In genomic region chr17:16915752-16916556, GRCh38 we compare ENCODE assay signal across 9 cellular contexts. TPM values are rescaled to one million over a fixed set of nuclear protein-coding genes. Genes with fewer than 3 reads are reported as not detected.
DNase-seq lines count a peak whose midpoint lies in the region; ATAC-seq, FAIRE-seq and TF ChIP-seq lines count a peak whose summit lies in the region.
"Had no signal": no experiment of that assay in that cellular context is flagged by ENCODE, and none has a peak within 500 bp of the region (broad histone marks: within the 10 kb centered on the region; RNA-seq: fewer than 3 reads in every experiment).

No MANE protein-coding gene starts in this region.

- FAIRE-seq in bronchial epithelial cell (lab: Jason Lieb, UNC), result peak; percentile 79

- H3K27me3 Mint-ChIP-seq in H9 (ENCODE audit: low read depth), result peaks cover 2% of the 10 kb centered on the region; the same call in 1 of the 2 replicates

- H3K27ac ChIP-seq in H9 (ENCODE audit: insufficient read length, low read depth, low read length) (no peak overlapping the region), OCI-LY1 (ENCODE audit: low read depth, low read length, poor library complexity, severe bottlenecking) (no peak overlapping the region), liver (ENCODE audit: low read depth in 1 of 2, low read length in 2 of 2) (no peak overlapping the region), upper lobe of right lung (no peak overlapping the region)

- H2AK5ac ChIP-seq in H9 (ENCODE audit: insufficient read length, low read length), result no peak overlapping the region

- intact Hi-C loops in upper lobe of right lung (cut with DNase I), result no loop called here

- H3K4me1 ChIP-seq in H9 (ENCODE audit: insufficient read depth, low read length), result no peaks in the 10 kb centered on the region
- no peaks in the 10 kb centered on the region for H3K4me1 ChIP-seq in OCI-LY1 (ENCODE audit: insufficient read depth, low read length, severe bottlenecking)
- no peaks in the 10 kb centered on the region for H3K4me1 ChIP-seq in liver (ENCODE audit: control insufficient read depth in 4 of 4, insufficient read depth in 4 of 4, low read length in 3 of 4)
- no peaks in the 10 kb centered on the region for H3K4me1 ChIP-seq in upper lobe of right lung

- no peaks in the 10 kb centered on the region for H3K23me2 ChIP-seq in H9 (ENCODE audit: insufficient read length, low read depth, low read length, poor library complexity, severe bottlenecking)

- no peaks in the 10 kb centered on the region for H4K20me1 ChIP-seq in H9 (ENCODE audit: control insufficient read depth, insufficient read depth, insufficient read length)
- H4K20me1 ChIP-seq in OCI-LY1 (ENCODE audit: insufficient read depth, low read length), result no peaks in the 10 kb centered on the region

- no peak overlapping the region for H4K5ac ChIP-seq in H9 (ENCODE audit: insufficient read length, low read depth, low read length)

- H3T11ph ChIP-seq in H9 (ENCODE audit: low read length), result no peak overlapping the region

- no peak overlapping the region for H2BK5ac ChIP-seq in H9 (ENCODE audit: insufficient read length, low read length)

- H3K27me3 ChIP-seq in H9 (ENCODE audit: insufficient read depth, low read length), result no peaks in the 10 kb centered on the region
- H3K27me3 ChIP-seq in OCI-LY1 (ENCODE audit: insufficient read depth, low read length), result no peaks in the 10 kb centered on the region; the same call in 1 of the 2 replicates
- peaks cover 3% of the 10 kb centered on the region for H3K27me3 ChIP-seq in bronchial epithelial cell (ENCODE audit: control insufficient read depth, insufficient read depth, low read length)
- no peaks in the 10 kb centered on the region for H3K27me3 ChIP-seq in liver (ENCODE audit: control insufficient read depth in 4 of 4, insufficient read depth in 4 of 4, low read length in 3 of 4)
- H3K27me3 ChIP-seq in upper lobe of right lung, result no peaks in the 10 kb centered on the region

- H3K9me2 ChIP-seq in OCI-LY1 (ENCODE audit: low read depth, low read length), result no peaks in the 10 kb centered on the region

- no peaks in the 10 kb centered on the region; a peak in 1 of 5 replicates for H3K9me3 Mint-ChIP-seq in H9

- DNase-seq in EH (ENCODE audit: low read depth) (peak; percentile 67), H9 (peak; percentile 93), bronchial epithelial cell (ENCODE audit: low read depth) (peak; percentile 50), upper lobe of right lung (peak; percentile 77), GF-D8 (lab: John Stamatoyannopoulos, UW) (no peak), DMS114 treated with DMSO at 0.1 percent for 48 hours (lab: John Stamatoyannopoulos, UW; ENCODE audit: unreplicated experiment) (no peak)

- no peak overlapping the region for H3K4ac ChIP-seq in H9 (ENCODE audit: low read depth, low read length)

- peak; percentile 34 to 54 for TF ChIP-seq RAD21 in liver (IDR thresholded peaks at IDR 0.05)

- H3K14ac ChIP-seq in H9 (ENCODE audit: insufficient read depth, low read length), result no peak overlapping the region

- no peaks in the 10 kb centered on the region for H3K9me3 ChIP-seq in H9 (ENCODE audit: control insufficient read depth, low read depth, low read length)
- H3K9me3 ChIP-seq in OCI-LY1 (ENCODE audit: low read length), result no peaks in the 10 kb centered on the region
- H3K9me3 ChIP-seq in liver (ENCODE audit: control insufficient read depth in 4 of 4, low read length in 3 of 4), result no peaks in the 10 kb centered on the region
- no peaks in the 10 kb centered on the region for H3K9me3 ChIP-seq in upper lobe of right lung

- H3K27ac Mint-ChIP-seq in H9, result peak overlapping the region in 1 of 3 experiments; percentile 5; a peak in 2 of 7 replicates

- no CpG with 5 or more reads among the region's 11 CpGs for WGBS in H9 (ENCODE audit: extremely low coverage, insufficient read length, low lambda C conversion rate)
- WGBS in liver, result 58% methylated on average over 11 of the region's 11 CpGs

- no peak overlapping the region for H3K56ac ChIP-seq in H9 (ENCODE audit: insufficient read length, low read depth, low read length)

- no peak overlapping the region for H4K8ac ChIP-seq in H9 (replicated peaks; ENCODE audit: insufficient read length, low read depth, low read length)

- H2AFZ ChIP-seq in H9 (ENCODE audit: low read length) (no peak overlapping the region), OCI-LY1 (ENCODE audit: low read length) (no peak overlapping the region)

- H3F3A ChIP-seq in OCI-LY1 (ENCODE audit: insufficient read depth, low read length), result no peaks in the 10 kb centered on the region

- H3K4me2 ChIP-seq in H9 (ENCODE audit: insufficient read depth, insufficient read length, low read length), result no peak overlapping the region
- H3K4me2 ChIP-seq in OCI-LY1 (ENCODE audit: low read length), result no peak overlapping the region

- H2BK12ac ChIP-seq in H9 (ENCODE audit: insufficient read length, low read depth, low read length), result no peak overlapping the region

- no peak overlapping the region for H3K9ac ChIP-seq in H9 (ENCODE audit: extremely low read depth, insufficient read length, low read length)
- no peak overlapping the region for H3K9ac ChIP-seq in OCI-LY1 (ENCODE audit: low read length)
- H3K9ac ChIP-seq in liver (ENCODE audit: low read depth in 1 of 2, low read length in 2 of 2), result no peak overlapping the region

- H3K79me1 ChIP-seq in H9 (ENCODE audit: insufficient read depth, low read depth, low read length, poor library complexity, severe bottlenecking), result no peaks in the 10 kb centered on the region

- H3K23ac ChIP-seq in H9 (ENCODE audit: insufficient read length, low read depth, low read length), result no peak overlapping the region

- TF ChIP-seq CTCF in H9 (conservative IDR thresholded peaks at IDR 0.05) (peak; percentile 76), OCI-LY1 (IDR thresholded peaks at IDR 0.05; ENCODE audit: low read length) (peak; percentile 63), bronchial epithelial cell (IDR thresholded peaks at IDR 0.05; ENCODE audit: insufficient read depth, low read length, severe bottlenecking) (peak; percentile 57), liver (IDR thresholded peaks at IDR 0.05; ENCODE audit: low read depth, low read length, missing input control) (peak; percentile 23), upper lobe of right lung (IDR thresholded peaks at IDR 0.05) (peak; percentile 39)

- H3K36me3 ChIP-seq in OCI-LY1 (ENCODE audit: insufficient read depth, low read length) (no peaks in the 10 kb centered on the region), bronchial epithelial cell (ENCODE audit: control insufficient read depth, insufficient read depth, low read length) (no peaks in the 10 kb centered on the region), liver (ENCODE audit: control insufficient read depth in 4 of 4, insufficient read depth in 3 of 4, low read depth in 1 of 4, low read length in 3 of 4) (no peaks in the 10 kb centered on the region), upper lobe of right lung (no peaks in the 10 kb centered on the region)

- H2BK15ac ChIP-seq in H9 (ENCODE audit: low read depth, low read length), result no peak overlapping the region

- peaks cover 9% of the 10 kb centered on the region in 2 experiments; a peak in 3 of 4 replicates for H3K4me1 Mint-ChIP-seq in H9

- peak; percentile 75 for ATAC-seq in upper lobe of right lung

- H3K4me3 ChIP-seq in OCI-LY1 (ENCODE audit: low read depth, low read length, poor library complexity, severe bottlenecking) (no peak overlapping the region), bronchial epithelial cell (ENCODE audit: low read depth, low read length) (no peak overlapping the region), liver (ENCODE audit: low read depth in 1 of 3, low read length in 3 of 3) (no peak overlapping the region), upper lobe of right lung (no peak overlapping the region)

- H2BK20ac ChIP-seq in H9 (ENCODE audit: low read depth, low read length, poor library complexity, severe bottlenecking), result no peak overlapping the region

- no peak overlapping the region for H4K91ac ChIP-seq in H9 (ENCODE audit: insufficient read length, low read depth, low read length)

- no peak overlapping the region for H3K4me3 Mint-ChIP-seq in H9

- no peak overlapping the region for H3K18ac ChIP-seq in H9 (ENCODE audit: insufficient read length, low read depth, low read length)

- no peaks in the 10 kb centered on the region for H3K79me2 ChIP-seq in H9 (ENCODE audit: insufficient read depth, low read length)
- no peaks in the 10 kb centered on the region for H3K79me2 ChIP-seq in OCI-LY1 (ENCODE audit: insufficient read depth, low read length)

- no peak overlapping the region for H2BK120ac ChIP-seq in H9 (ENCODE audit: low read depth, low read length, poor library complexity, severe bottlenecking)

- H3K36me3 Mint-ChIP-seq in H9 (ENCODE audit: insufficient read depth in 1 of 3, low read depth in 3 of 3), result no peaks in the 10 kb centered on the region; a peak in 1 of 7 replicates

TF ChIP-seq in liver, 16 proteins besides CTCF, POLR2A, EP300 and RAD21 (continues in another document):
- TF ChIP-seq FOXA2 (IDR thresholded peaks at IDR 0.05) (no peak), RXRA (IDR thresholded peaks at IDR 0.05) (no peak), ZBTB33 (IDR thresholded peaks at IDR 0.05) (no peak), TAF1 (conservative IDR thresholded peaks at IDR 0.05) (no peak), HNF4G (IDR thresholded peaks at IDR 0.05) (no peak)

RNA-seq across cellular contexts. Expression of gene TNFRSF13B, which starts 56.0 kb away (rescaled TPM):
- total RNA-seq in H9 (2021) (0.11 and 0.28 TPM in 2 replicates), bronchial epithelial cell (not detected in 2 replicates), liver (under 1 TPM in 1 of 2 donors, not detected in 1; 0.17 TPM), upper lobe of right lung (not detected)
- polyA plus RNA-seq in liver, result under 1 TPM in 1 of 2 donors, not detected in 1; 0.26 TPM
- total RNA-seq: T-helper 1 cell treated with Interleukin-12 subunit alpha and Interleukin-12 subunit beta and Interleukin-4 antibody, amounts not matched to agents 30 ng/mL and 1 ng/mL, for 36 hours had no signal

Comparison
In these comparisons a context has a peak if more than half of its experiments do, and no peak if none do; other contexts are left out.
1. DNase-seq: peak in EH (single experiment), H9 (single experiment), bronchial epithelial cell (single experiment) and upper lobe of right lung (single experiment); none in GF-D8 (single experiment) and DMS114 treated with DMSO at 0.1 percent for 48 hours (single experiment).
2. CTCF ChIP-seq: peak in every context shown above with its lines; median percentile 76 in H9; 63 in OCI-LY1; 57 in bronchial epithelial cell; 39 in upper lobe of right lung; 23 in liver.